Comparison of ENCODE assay signal across 1 cellular context in genomic region chr5:7473668-7474215, GRCh38.
TF ChIP-seq lines count a peak whose summit lies in the region.

No MANE protein-coding gene starts in this region.

TF ChIP-seq in H1, 55 proteins besides CTCF, POLR2A, EP300 and RAD21 (continued from another document):
- TF ChIP-seq POLR2AphosphoS5 (IDR thresholded peaks at IDR 0.05; ENCODE audit: low read depth, low read length), result peak; percentile 20; the same call in 1 of the 2 replicates
- TF ChIP-seq YY1 (IDR thresholded peaks at IDR 0.05; ENCODE audit: low read depth, low read length), result peak; percentile 57; the same call in 1 of the 2 replicates
- no peak for TF ChIP-seq ZNF274 (IDR thresholded peaks at IDR 0.05; ENCODE audit: borderline replicate concordance, extremely low read depth, low read length)
- no peak; a peak in 1 of 4 replicates for TF ChIP-seq SIN3A (conservative IDR thresholded peaks at IDR 0.05 in 1 of 2, IDR thresholded peaks at IDR 0.05 in 1 of 2; ENCODE audit: low read depth in 1 of 2, low read length in 2 of 2)
TF ChIP-seq in H1: peak in this region for 6.
